ENCODE assay signal across 1 cellular context in genomic region chr10:30559118-30559684, GRCh38.
TF ChIP-seq lines count a peak whose summit lies in the region.

No MANE protein-coding gene starts in this region.

TF ChIP-seq in SK-N-SH, 30 proteins besides CTCF, POLR2A, EP300 and RAD21:
- no peak for TF ChIP-seq TEAD4 (IDR thresholded peaks at IDR 0.05; ENCODE audit: borderline replicate concordance, insufficient read depth)
- TF ChIP-seq FOSL2 (IDR thresholded peaks at IDR 0.05; ENCODE audit: borderline replicate concordance, low read depth): no peak
- TF ChIP-seq NRF1 (IDR thresholded peaks at IDR 0.05; ENCODE audit: low read depth, low read length): peak; percentile 54
